34 cellular contexts compared by ENCODE assay signal in the genomic region with DNA sequence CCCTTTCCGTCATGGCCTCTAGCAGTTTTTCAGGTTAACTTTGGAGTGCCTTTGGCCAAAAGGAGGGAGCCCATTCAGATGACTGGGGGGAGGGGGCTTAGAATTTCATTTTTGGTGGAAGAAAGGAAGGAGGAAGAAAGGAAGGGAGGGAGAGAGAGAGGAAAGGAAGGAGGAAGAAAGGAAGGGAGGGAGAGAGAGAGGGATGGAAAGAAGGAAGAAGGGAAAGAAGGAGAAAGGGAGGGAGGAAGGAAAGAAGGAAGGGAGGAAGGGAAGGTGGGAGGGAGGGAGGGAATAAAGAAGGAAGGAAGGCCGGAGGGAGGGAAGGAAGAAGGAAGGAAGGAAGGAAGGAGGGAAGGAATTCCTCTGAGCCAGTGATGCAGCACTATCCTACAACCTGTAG.
"Had no signal": no experiment of that assay in that cellular context is flagged by ENCODE, and none has a peak within 500 bp of the region (broad histone marks: within the 10 kb centered on the region; RNA-seq: fewer than 3 reads in every experiment).

No MANE protein-coding gene starts in this region.

- H3K4me3 ChIP-seq: adrenal gland, body of pancreas had no signal

- H3K27ac ChIP-seq: adrenal gland, body of pancreas, brain microvascular endothelial cell, VCaP had no signal

- H3K27me3 Mint-ChIP-seq: activated CD4-positive, alpha-beta T cell treated with anti-CD3 and anti-CD28 coated beads, Interleukin-2, amount 10 ng/mL, durations not matched to agents 24 days and 14 days; activated naive CD8-positive, alpha-beta T cell treated with anti-CD3 and anti-CD28 coated beads for 36 hours; activated T-helper 17 cell treated with anti-CD3 and anti-CD28 coated beads, Interleukin-2, amount 50 U/mL, for 72 hours had no signal

- FAIRE-seq: astrocyte, bronchial epithelial cell, TTC549 had no signal

- H3K36me3 Mint-ChIP-seq: activated CD4-positive, alpha-beta memory T cell treated with anti-CD3 and anti-CD28 coated beads for 36 hours; activated naive CD4-positive, alpha-beta T cell treated with anti-CD3 and anti-CD28 coated beads, Interleukin-2, amount 50 U/mL, for 72 hours; activated naive CD8-positive, alpha-beta T cell treated with anti-CD3 and anti-CD28 coated beads for 36 hours had no signal

- DNase-seq: activated B cell treated with CpG ODN at 0.5 μM for 24 hours; activated CD4-positive, alpha-beta memory T cell treated with anti-CD3 and anti-CD28 coated beads for 36 hours; activated CD4-positive, alpha-beta T cell treated with anti-CD3 and anti-CD28 coated beads for 4 hours; activated CD4-positive, alpha-beta T cell treated with anti-CD3 and anti-CD28 coated beads, Interleukin-2, amount 10 ng/mL, durations not matched to agents 24 days and 14 days; activated CD4-positive, alpha-beta T cell treated with anti-CD3 and anti-CD28 coated beads, Interleukin-2, amount 50 U/mL, for 1 hour; activated CD4-positive, alpha-beta T cell treated with anti-CD3 and anti-CD28 coated beads, Interleukin-2, amount 50 U/mL, for 4 hours; activated CD4-positive, CD25-positive, alpha-beta regulatory T cell treated with anti-CD3 and anti-CD28 coated beads, Interleukin-2, amount 50 U/mL, for 72 hours; activated CD8-positive, alpha-beta memory T cell treated with anti-CD3 and anti-CD28 coated beads, Interleukin-2, amount 50 U/mL, for 4 hours; activated CD8-positive, alpha-beta T cell treated with anti-CD3 and anti-CD28 coated beads for 36 hours; activated effector memory CD4-positive, alpha-beta T cell treated with anti-CD3 and anti-CD28 coated beads, Interleukin-2, amount 50 U/mL, for 16 hours; activated gamma-delta T cell treated with Interleukin-2 at 50 U/mL for 16 hours; activated naive CD4-positive, alpha-beta T cell; activated naive CD4-positive, alpha-beta T cell treated with anti-CD3 and anti-CD28 coated beads for 36 hours; activated naive CD4-positive, alpha-beta T cell treated with anti-CD3 and anti-CD28 coated beads, Interleukin-2, amount 50 U/mL, for 16 hours; activated naive CD8-positive, alpha-beta T cell treated with anti-CD3 and anti-CD28 coated beads for 36 hours; activated T-cell treated with anti-CD3 and anti-CD28 coated beads for 4 hours; activated T-cell treated with anti-CD3 and anti-CD28 coated beads, Interleukin-2, amount 50 U/mL, for 1 hour; activated T-cell treated with anti-CD3 and anti-CD28 coated beads, Interleukin-2, amount 50 U/mL, for 4 hours; activated T-cell treated with anti-CD3 and anti-CD28 coated beads, Interleukin-2, amount 50 U/mL, for 72 hours; adrenal gland; amniotic stem cell; body of pancreas; brain microvascular endothelial cell; central memory CD4-positive, alpha-beta T cell; T-helper 2 cell; T-helper 9 cell had no signal

- H3K27me3 ChIP-seq: adrenal gland, body of pancreas, brain microvascular endothelial cell had no signal

- ATAC-seq: activated CD8-positive, alpha-beta T cell treated with anti-CD3 and anti-CD28 coated beads for 36 hours; activated naive CD4-positive, alpha-beta T cell treated with anti-CD3 and anti-CD28 coated beads, Interleukin-2, amount 50 U/mL, for 72 hours; activated T-cell treated with anti-CD3 and anti-CD28 coated beads, Interleukin-2, amount 50 U/mL, for 4 hours; activated T-cell treated with anti-CD3 and anti-CD28 coated beads, Interleukin-2, amount 50 U/mL, for 72 hours; activated T-helper 17 cell treated with anti-CD3 and anti-CD28 coated beads, Interleukin-2, amount 50 U/mL, for 72 hours; body of pancreas had no signal

- H3K4me1 Mint-ChIP-seq: activated B cell treated with CpG ODN at 0.5 μM for 24 hours; activated naive CD8-positive, alpha-beta T cell treated with anti-CD3 and anti-CD28 coated beads for 36 hours; activated T-helper 17 cell treated with anti-CD3 and anti-CD28 coated beads, Interleukin-2, amount 50 U/mL, for 72 hours had no signal

- H3K36me3 ChIP-seq: adrenal gland, brain microvascular endothelial cell had no signal

- H3K4me1 ChIP-seq: adrenal gland, body of pancreas had no signal

- H3K9me3 ChIP-seq: adrenal gland, body of pancreas had no signal

- H3K9me3 Mint-ChIP-seq: activated B cell treated with CpG ODN at 0.5 μM for 24 hours; activated CD4-positive, alpha-beta memory T cell treated with anti-CD3 and anti-CD28 coated beads for 36 hours; activated CD4-positive, alpha-beta T cell treated with anti-CD3 and anti-CD28 coated beads, Interleukin-2, amount 10 ng/mL, durations not matched to agents 24 days and 14 days; activated naive CD4-positive, alpha-beta T cell treated with anti-CD3 and anti-CD28 coated beads for 36 hours; activated naive CD4-positive, alpha-beta T cell treated with anti-CD3 and anti-CD28 coated beads, Interleukin-2, amount 50 U/mL, for 72 hours; activated naive CD8-positive, alpha-beta T cell treated with anti-CD3 and anti-CD28 coated beads for 36 hours; activated T-cell treated with anti-CD3 and anti-CD28 coated beads, Interleukin-2, amount 50 U/mL, for 4 hours; activated T-cell treated with anti-CD3 and anti-CD28 coated beads, Interleukin-2, amount 50 U/mL, for 72 hours; activated T-helper 1 cell treated with anti-CD3 and anti-CD28 coated beads, Interleukin-12 subunit alpha, Interleukin-12 subunit beta, Interleukin-2, Interleukin-4 antibody, amounts not matched to agents 30 ng/mL and 10 ng/mL and 1 ng/mL, durations not matched to agents 14 hours and 24 hours and 36 hours; activated T-helper 17 cell treated with anti-CD3 and anti-CD28 coated beads, Interleukin-2, amount 50 U/mL, for 72 hours; T-helper 2 cell treated with Interferon-gamma antibody and Interleukin-4, amounts not matched to agents 5 μg/mL and 100 μg/mL, for 36 hours had no signal

- H3K4me3 Mint-ChIP-seq: activated B cell treated with CpG ODN at 0.5 μM for 24 hours; activated CD4-positive, alpha-beta memory T cell treated with anti-CD3 and anti-CD28 coated beads for 36 hours; activated CD4-positive, alpha-beta T cell treated with anti-CD3 and anti-CD28 coated beads, Interleukin-2, amount 10 ng/mL, durations not matched to agents 24 days and 14 days; activated CD8-positive, alpha-beta T cell treated with anti-CD3 and anti-CD28 coated beads for 36 hours; activated naive CD4-positive, alpha-beta T cell treated with anti-CD3 and anti-CD28 coated beads for 36 hours; activated naive CD8-positive, alpha-beta T cell treated with anti-CD3 and anti-CD28 coated beads for 36 hours; activated T-cell treated with anti-CD3 and anti-CD28 coated beads, Interleukin-2, amount 50 U/mL, for 4 hours; activated T-cell treated with anti-CD3 and anti-CD28 coated beads, Interleukin-2, amount 50 U/mL, for 72 hours; activated T-helper 1 cell treated with anti-CD3 and anti-CD28 coated beads, Interleukin-12 subunit alpha, Interleukin-12 subunit beta, Interleukin-2, Interleukin-4 antibody, amounts not matched to agents 30 ng/mL and 10 ng/mL and 1 ng/mL, durations not matched to agents 14 hours and 24 hours and 36 hours; activated T-helper 17 cell treated with anti-CD3 and anti-CD28 coated beads, Interleukin-2, amount 50 U/mL, for 72 hours; T-helper 2 cell treated with Interferon-gamma antibody and Interleukin-4, amounts not matched to agents 5 μg/mL and 100 μg/mL, for 36 hours had no signal

- H3K27ac Mint-ChIP-seq: activated B cell treated with CpG ODN at 0.5 μM for 24 hours; activated CD4-positive, alpha-beta memory T cell treated with anti-CD3 and anti-CD28 coated beads for 36 hours; activated CD4-positive, alpha-beta T cell treated with anti-CD3 and anti-CD28 coated beads, Interleukin-2, amount 10 ng/mL, durations not matched to agents 24 days and 14 days; activated CD8-positive, alpha-beta T cell treated with anti-CD3 and anti-CD28 coated beads for 36 hours; activated naive CD4-positive, alpha-beta T cell treated with anti-CD3 and anti-CD28 coated beads for 36 hours; activated naive CD4-positive, alpha-beta T cell treated with anti-CD3 and anti-CD28 coated beads, Interleukin-2, amount 50 U/mL, for 72 hours; activated naive CD8-positive, alpha-beta T cell treated with anti-CD3 and anti-CD28 coated beads for 36 hours; activated T-cell treated with anti-CD3 and anti-CD28 coated beads, Interleukin-2, amount 50 U/mL, for 72 hours; activated T-helper 1 cell treated with anti-CD3 and anti-CD28 coated beads, Interleukin-12 subunit alpha, Interleukin-12 subunit beta, Interleukin-2, Interleukin-4 antibody, amounts not matched to agents 30 ng/mL and 10 ng/mL and 1 ng/mL, durations not matched to agents 14 hours and 24 hours and 36 hours; activated T-helper 17 cell treated with anti-CD3 and anti-CD28 coated beads, Interleukin-2, amount 50 U/mL, for 72 hours; T-helper 2 cell treated with Interferon-gamma antibody and Interleukin-4, amounts not matched to agents 5 μg/mL and 100 μg/mL, for 36 hours had no signal
